24 cellular contexts compared by ENCODE assay signal in genomic region chr12:3987571-3987970, GRCh38.
DNase-seq lines count a peak whose midpoint lies in the region; ATAC-seq lines count a peak whose summit lies in the region.
"Had no signal": no experiment of that assay in that cellular context is flagged by ENCODE, and none has a peak within 500 bp of the region (broad histone marks: within the 10 kb centered on the region; RNA-seq: fewer than 3 reads in every experiment).

No MANE protein-coding gene starts in this region.

- no peak overlapping the region for H3K27ac ChIP-seq in trophoblast cell (ENCODE audit: low read depth, low read length)

- no peaks in the 10 kb centered on the region for H3K9me3 ChIP-seq in trophoblast cell (ENCODE audit: insufficient read depth, low read depth, low read length)
- H3K9me3 ChIP-seq: BE2C, SK-N-SH had no signal

- H3K36me3 Mint-ChIP-seq in activated T-cell treated with anti-CD3 and anti-CD28 coated beads, Interleukin-2, amount 50 U/mL, for 72 hours (ENCODE audit: insufficient read depth in 2 of 2), result peaks cover 0 to 7% of the 10 kb centered on the region in 2 donors
- no peaks in the 10 kb centered on the region for H3K36me3 Mint-ChIP-seq in activated T-helper 17 cell treated with anti-CD3 and anti-CD28 coated beads, Interleukin-2, amount 50 U/mL, for 72 hours (ENCODE audit: low read depth)
- H3K36me3 Mint-ChIP-seq in natural killer cell treated with Interleukin-12 subunit alpha and Interleukin-12 subunit beta and Interleukin-15 and Interleukin-18, amount 100 ng/mL, for 72 hours, result peaks cover 2% of the 10 kb centered on the region
- H3K36me3 Mint-ChIP-seq: CD14-positive monocyte had no signal

- no peak overlapping the region for H3K4ac ChIP-seq in trophoblast cell (ENCODE audit: low read depth, low read length)

- H3K9me3 Mint-ChIP-seq in activated T-cell treated with anti-CD3 and anti-CD28 coated beads, Interleukin-2, amount 50 U/mL, for 72 hours, result no peaks in the 10 kb centered on the region
- no peaks in the 10 kb centered on the region for H3K9me3 Mint-ChIP-seq in activated T-helper 17 cell treated with anti-CD3 and anti-CD28 coated beads, Interleukin-2, amount 50 U/mL, for 72 hours
- H3K9me3 Mint-ChIP-seq in natural killer cell treated with Interleukin-12 subunit alpha and Interleukin-12 subunit beta and Interleukin-15 and Interleukin-18, amount 100 ng/mL, for 72 hours, result no peaks in the 10 kb centered on the region

- peaks cover 4% of the 10 kb centered on the region for H3K79me2 ChIP-seq in trophoblast cell (ENCODE audit: control insufficient read depth, insufficient read depth, low read length, poor library complexity)

- peak overlapping the region; percentile 93 for H2BK120ac ChIP-seq in trophoblast cell (ENCODE audit: insufficient read depth, low read length, poor library complexity)

- peak overlapping the region; percentile 48 for H4K8ac ChIP-seq in trophoblast cell (ENCODE audit: low read depth, low read length)

- H3K9ac ChIP-seq in trophoblast cell (ENCODE audit: low read length), result no peak overlapping the region
- H3K9ac ChIP-seq: SK-N-SH had no signal

- no peak overlapping the region for H3K4me3 ChIP-seq in trophoblast cell (ENCODE audit: low read depth, low read length)

- DNase-seq in activated T-cell treated with anti-CD3 and anti-CD28 coated beads, Interleukin-2, amount 50 U/mL, for 72 hours, result no peak
- DNase-seq in activated T-cell treated with anti-CD3 and anti-CD28 coated beads, Interleukin-2, amount 50 U/mL, for 48 hours, result no peak
- DNase-seq in kidney glomerular epithelial cell (lab: John Stamatoyannopoulos, UW) (peak; percentile 57), trophoblast cell (no peak), COLO829 (ENCODE audit: low spot score) (no peak)
- no peak for DNase-seq in natural killer cell treated with Interleukin-12 subunit alpha and Interleukin-12 subunit beta and Interleukin-15 and Interleukin-18, amount 100 ng/mL, for 72 hours (ENCODE audit: low spot score)
- DNase-seq: 8988T, ACHN, BE2C, Caco-2, DMS 273 treated with DMSO at 0.1 percent for 48 hours, DMS79, EL, NCI-H1092 treated with DMSO at 0.1 percent for 48 hours, NCI-H1436 treated with DMSO at 0.1 percent for 48 hours, NCI-H187 treated with DMSO at 0.1 percent for 48 hours, NCI-H2107, NCI-H446, NCI-H524 treated with DMSO at 0.1 percent for 48 hours, NCI-H774, SK-N-SH had no signal

- peaks cover 7% of the 10 kb centered on the region for H3K27me3 Mint-ChIP-seq in activated T-cell treated with anti-CD3 and anti-CD28 coated beads, Interleukin-2, amount 50 U/mL, for 72 hours (ENCODE audit: low read depth)
- H3K27me3 Mint-ChIP-seq in activated T-helper 17 cell treated with anti-CD3 and anti-CD28 coated beads, Interleukin-2, amount 50 U/mL, for 72 hours, result no peaks in the 10 kb centered on the region
- peaks cover 21% of the 10 kb centered on the region in 2 donors for H3K27me3 Mint-ChIP-seq in natural killer cell treated with Interleukin-12 subunit alpha and Interleukin-12 subunit beta and Interleukin-15 and Interleukin-18, amount 100 ng/mL, for 72 hours

- H3K4me1 ChIP-seq in trophoblast cell (ENCODE audit: control insufficient read depth in 1 of 2, insufficient read depth in 2 of 2, low read length in 2 of 2), result peaks cover 16 to 19% of the 10 kb centered on the region in 2 experiments
- H3K4me1 ChIP-seq: BE2C had no signal

- no peak overlapping the region for H4K12ac ChIP-seq in trophoblast cell (ENCODE audit: low read depth, low read length)

- no peak overlapping the region for H3K4me2 ChIP-seq in trophoblast cell (ENCODE audit: low read length)
- H3K4me2 ChIP-seq: SK-N-SH had no signal

- H3K14ac ChIP-seq in trophoblast cell (ENCODE audit: low read length), result peak overlapping the region; percentile 53

- H2BK12ac ChIP-seq in trophoblast cell (ENCODE audit: low read length), result peak overlapping the region; percentile 97

- peak overlapping the region; percentile 83 for H3K27ac Mint-ChIP-seq in activated T-cell treated with anti-CD3 and anti-CD28 coated beads, Interleukin-2, amount 50 U/mL, for 72 hours
- no peak overlapping the region for H3K27ac Mint-ChIP-seq in activated T-helper 17 cell treated with anti-CD3 and anti-CD28 coated beads, Interleukin-2, amount 50 U/mL, for 72 hours
- no peak overlapping the region for H3K27ac Mint-ChIP-seq in natural killer cell treated with Interleukin-12 subunit alpha and Interleukin-12 subunit beta and Interleukin-15 and Interleukin-18, amount 100 ng/mL, for 72 hours
- H3K27ac Mint-ChIP-seq: CD14-positive monocyte had no signal

- peaks cover 31% of the 10 kb centered on the region for H3K79me1 ChIP-seq in trophoblast cell (ENCODE audit: low read length)

- no peak overlapping the region for H3K4me3 Mint-ChIP-seq in activated T-cell treated with anti-CD3 and anti-CD28 coated beads, Interleukin-2, amount 50 U/mL, for 72 hours
- H3K4me3 Mint-ChIP-seq in activated T-helper 17 cell treated with anti-CD3 and anti-CD28 coated beads, Interleukin-2, amount 50 U/mL, for 72 hours, result no peak overlapping the region
- no peak overlapping the region for H3K4me3 Mint-ChIP-seq in natural killer cell treated with Interleukin-12 subunit alpha and Interleukin-12 subunit beta and Interleukin-15 and Interleukin-18, amount 100 ng/mL, for 72 hours
- H3K4me3 Mint-ChIP-seq: CD14-positive monocyte had no signal

- H3K18ac ChIP-seq in trophoblast cell (ENCODE audit: low read length), result no peak overlapping the region

- H2BK5ac ChIP-seq in trophoblast cell (ENCODE audit: low read depth, low read length, poor library complexity), result no peak overlapping the region

- H3K27me3 ChIP-seq in trophoblast cell (ENCODE audit: insufficient read depth, low read length), result no peaks in the 10 kb centered on the region

- no peak overlapping the region for H2AFZ ChIP-seq in trophoblast cell (ENCODE audit: insufficient read depth, low read length, poor library complexity)

- WGBS in trophoblast cell (ENCODE audit: extremely low coverage, insufficient coverage, insufficient read length), result no CpG with 5 or more reads among the region's 4 CpGs

- peaks cover 37% of the 10 kb centered on the region for H3K4me1 Mint-ChIP-seq in activated T-cell treated with anti-CD3 and anti-CD28 coated beads, Interleukin-2, amount 50 U/mL, for 72 hours (ENCODE audit: low read depth)
- H3K4me1 Mint-ChIP-seq in activated T-helper 17 cell treated with anti-CD3 and anti-CD28 coated beads, Interleukin-2, amount 50 U/mL, for 72 hours, result peaks cover 16% of the 10 kb centered on the region
- peaks cover 0 to 6% of the 10 kb centered on the region in 2 donors for H3K4me1 Mint-ChIP-seq in natural killer cell treated with Interleukin-12 subunit alpha and Interleukin-12 subunit beta and Interleukin-15 and Interleukin-18, amount 100 ng/mL, for 72 hours (ENCODE audit: low read depth in 2 of 2)

- H3K36me3 ChIP-seq in trophoblast cell (ENCODE audit: control insufficient read depth in 1 of 2, insufficient read depth in 2 of 2, low read length in 2 of 2), result peaks cover 0 to 3% of the 10 kb centered on the region in 2 experiments
- H3K36me3 ChIP-seq: BE2C had no signal

- peak overlapping the region; percentile 82 for H2AK5ac ChIP-seq in trophoblast cell (ENCODE audit: low read length)

- H3K23ac ChIP-seq in trophoblast cell (ENCODE audit: low read length), result no peak overlapping the region

- ATAC-seq in activated T-cell treated with anti-CD3 and anti-CD28 coated beads, Interleukin-2, amount 50 U/mL, for 72 hours (replicated peaks in 1 of 2), result no peak
- ATAC-seq in activated T-helper 17 cell treated with anti-CD3 and anti-CD28 coated beads, Interleukin-2, amount 50 U/mL, for 72 hours (replicated peaks), result peak; percentile 32
- ATAC-seq in GM21786 (IDR thresholded peaks at IDR 0.05; ENCODE audit: unreplicated experiment), result no peak
- no peak for ATAC-seq in natural killer cell treated with Interleukin-12 subunit alpha and Interleukin-12 subunit beta and Interleukin-15 and Interleukin-18, amount 100 ng/mL, for 72 hours

- peak overlapping the region; percentile 88 for H4K91ac ChIP-seq in trophoblast cell (ENCODE audit: low read depth, low read length)
